ENCODE assay signal across 9 cellular contexts in genomic region chrX:125998432-125998831, GRCh38.
DNase-seq lines count a peak whose midpoint lies in the region; ATAC-seq, FAIRE-seq and TF ChIP-seq lines count a peak whose summit lies in the region.
"Had no signal": no experiment of that assay in that cellular context is flagged by ENCODE, and none has a peak within 500 bp of the region (broad histone marks: within the 10 kb centered on the region; RNA-seq: fewer than 3 reads in every experiment).

No MANE protein-coding gene starts in this region.

- no CpG with 5 or more reads among the region's 2 CpGs for WGBS in IMR-90 (ENCODE audit: extremely low coverage in 2 of 2, insufficient read length in 1 of 2), 2 experiments

- H3K9ac ChIP-seq in IMR-90 (ENCODE audit: low read depth, low read length) = no peak overlapping the region

- no peaks in the 10 kb centered on the region for H3K36me3 Mint-ChIP-seq in activated CD4-positive, alpha-beta memory T cell treated with anti-CD3 and anti-CD28 coated beads for 36 hours

- no peaks in the 10 kb centered on the region for H3K27me3 ChIP-seq in BE2C
- H3K27me3 ChIP-seq in IMR-90 (ENCODE audit: control insufficient read depth, insufficient read depth, low read length) = no peaks in the 10 kb centered on the region
- no peaks in the 10 kb centered on the region for H3K27me3 ChIP-seq in Panc1 (ENCODE audit: control insufficient read depth, insufficient read depth, low read length)
- no peaks in the 10 kb centered on the region for H3K27me3 ChIP-seq in MG63
- no peaks in the 10 kb centered on the region for H3K27me3 ChIP-seq in uterus

- H3K23ac ChIP-seq in IMR-90 (ENCODE audit: low read depth, low read length) = no peak overlapping the region

- no peaks in the 10 kb centered on the region for H3K27me3 Mint-ChIP-seq in activated CD4-positive, alpha-beta memory T cell treated with anti-CD3 and anti-CD28 coated beads for 36 hours

- H4K91ac ChIP-seq in IMR-90 (ENCODE audit: insufficient read depth, low read depth, low read length) = no peak overlapping the region

- H3K4me1 ChIP-seq in BE2C (no peaks in the 10 kb centered on the region), IMR-90 (ENCODE audit: control insufficient read depth, insufficient read depth, low read length) (no peaks in the 10 kb centered on the region), Panc1 (ENCODE audit: control insufficient read depth, insufficient read depth, low read length) (no peaks in the 10 kb centered on the region), uterus (no peaks in the 10 kb centered on the region)

- no peak overlapping the region for H3K14ac ChIP-seq in IMR-90 (replicated peaks; ENCODE audit: low read depth, low read length)

- no peak overlapping the region for H2BK120ac ChIP-seq in IMR-90 (ENCODE audit: low read depth, low read length)

- CTCF ChIA-PET in IMR-90 (lab: Yijun Ruan, JAX) (interaction anchor here (1.8 kb wide), 1 partner anchor 12 kb away, joined by 7 read pairs; no protein-coding TSS in a partner anchor), Panc1 (lab: Charles Lee) (interaction anchor here (0.5 kb wide), 1 partner anchor 336 kb away, joined by 7 read pairs; no protein-coding TSS in a partner anchor)
- CTCF ChIA-PET in activated CD4-positive, alpha-beta memory T cell treated with anti-CD3 and anti-CD28 coated beads for 36 hours (lab: Charles Lee) = no interaction called here

- DNase-seq in BE2C = no peak
- no peak for DNase-seq in IMR-90
- DNase-seq in Panc1 (ENCODE audit: low read depth, low spot score) = peak; percentile 4
- peak; percentile 5 for DNase-seq in iPS DF 4.7 (ENCODE audit: extremely low read depth, low spot score)
- DNase-seq in frontal cortex (ENCODE audit: low spot score in 2 of 2) = no peak
- DNase-seq in MG63 = no peak
- no peak for DNase-seq in uterus
- DNase-seq in activated CD4-positive, alpha-beta memory T cell treated with anti-CD3 and anti-CD28 coated beads for 36 hours = no peak

- no peak overlapping the region for H2BK20ac ChIP-seq in IMR-90 (ENCODE audit: low read depth, low read length)

- no peak overlapping the region for H2AK9ac ChIP-seq in IMR-90 (replicated peaks; ENCODE audit: low read depth, low read length, poor library complexity)

- intact Hi-C loops in IMR-90 (cut with micrococcal nuclease) (no loop called here), Panc1 (cut with micrococcal nuclease; ENCODE audit: unreplicated experiment) (no loop called here), uterus (cut with DNase I; ENCODE audit: low total_unique reads) (no loop called here)
- intact Hi-C loops in activated CD4-positive, alpha-beta memory T cell treated with anti-CD3 and anti-CD28 coated beads for 36 hours (cut with micrococcal nuclease) = no loop called here

- no peaks in the 10 kb centered on the region for H3K9me3 Mint-ChIP-seq in activated CD4-positive, alpha-beta memory T cell treated with anti-CD3 and anti-CD28 coated beads for 36 hours

- H3K27ac Mint-ChIP-seq in activated CD4-positive, alpha-beta memory T cell treated with anti-CD3 and anti-CD28 coated beads for 36 hours = no peak overlapping the region

- no peak overlapping the region for H3K4ac ChIP-seq in IMR-90 (ENCODE audit: low read depth, low read length)

- TF ChIP-seq POLR2A in IMR-90 (IDR thresholded peaks at IDR 0.05; ENCODE audit: low read depth, low read length) (no peak), uterus (IDR thresholded peaks at IDR 0.05) (no peak)

- no peaks in the 10 kb centered on the region for H3K79me1 ChIP-seq in IMR-90 (ENCODE audit: low read depth in 1 of 2, low read length in 2 of 2)

- BruUV-seq in IMR-90 (replicated peaks; lab: Mats Ljungman, UMichigan) (no TSS peak), Panc1 (replicated peaks; lab: Mats Ljungman, UMichigan) (no TSS peak)

- H4K5ac ChIP-seq in IMR-90 (ENCODE audit: low read depth, low read length) = no peak overlapping the region

- H4K8ac ChIP-seq in IMR-90 (ENCODE audit: low read depth in 2 of 2, low read length in 2 of 2) = no peak overlapping the region

- no peak overlapping the region for H3K18ac ChIP-seq in IMR-90 (ENCODE audit: low read depth, low read length)

- 0 out of 2 replicates have a peak, but pooled peaks have one; percentile 15 for TF ChIP-seq RAD21 in IMR-90 (IDR thresholded peaks at IDR 0.05; ENCODE audit: low read length)

- no peak overlapping the region for H2AK5ac ChIP-seq in IMR-90 (ENCODE audit: low read depth, low read length)

- no peak overlapping the region for H3K4me2 ChIP-seq in IMR-90 (ENCODE audit: low read depth, low read length)

- H2BK15ac ChIP-seq in IMR-90 (ENCODE audit: low read depth, low read length) = no peak overlapping the region

- no peak for FAIRE-seq in frontal cortex (lab: Jason Lieb, UNC)
- FAIRE-seq: islet of Langerhans had no signal

- H3K9me3 ChIP-seq in BE2C (no peaks in the 10 kb centered on the region), IMR-90 (ENCODE audit: control insufficient read depth, insufficient read depth, low read length) (no peaks in the 10 kb centered on the region), Panc1 (ENCODE audit: control insufficient read depth, insufficient read depth, low read depth, low read length) (no peaks in the 10 kb centered on the region), MG63 (no peaks in the 10 kb centered on the region), uterus (no peaks in the 10 kb centered on the region)

- H3K4me3 ChIP-seq in BE2C (ENCODE audit: low read depth, low read length) (no peak overlapping the region), IMR-90 (ENCODE audit: insufficient read depth, low read depth, low read length) (no peak overlapping the region), Panc1 (ENCODE audit: low read depth in 2 of 2, low read length in 2 of 2) (no peak overlapping the region), MG63 (no peak overlapping the region), uterus (no peak overlapping the region)

- POLR2A ChIA-PET in IMR-90 (lab: Charles Lee; ENCODE audit: unreplicated experiment) (no interaction called here), Panc1 (lab: Charles Lee) (no interaction called here)
- POLR2A ChIA-PET in activated CD4-positive, alpha-beta memory T cell treated with anti-CD3 and anti-CD28 coated beads for 36 hours (lab: Charles Lee) = no interaction called here

- H3K36me3 ChIP-seq in BE2C (no peaks in the 10 kb centered on the region), IMR-90 (ENCODE audit: control insufficient read depth, insufficient read depth, low read length) (no peaks in the 10 kb centered on the region), Panc1 (ENCODE audit: control insufficient read depth, insufficient read depth, low read length) (no peaks in the 10 kb centered on the region), MG63 (no peaks in the 10 kb centered on the region), uterus (no peaks in the 10 kb centered on the region)

- no peak overlapping the region for H3K4me3 Mint-ChIP-seq in activated CD4-positive, alpha-beta memory T cell treated with anti-CD3 and anti-CD28 coated beads for 36 hours

- H3K4me1 Mint-ChIP-seq in activated CD4-positive, alpha-beta memory T cell treated with anti-CD3 and anti-CD28 coated beads for 36 hours (ENCODE audit: low read depth) = no peaks in the 10 kb centered on the region

- no peak overlapping the region for H2BK5ac ChIP-seq in IMR-90 (ENCODE audit: low read depth, low read length, poor library complexity, severe bottlenecking)

- in situ Hi-C loops in IMR-90 (cut with MboI; ENCODE audit: low sequenced_read_pairs) = no loop called here
- in situ Hi-C loops in Panc1 (cut with HindIII; ENCODE audit: low pct_unique_long_range_greater_than_20kb, low sequenced_read_pairs) = no loop called here

- no peaks in the 10 kb centered on the region for H3K9me1 ChIP-seq in IMR-90 (ENCODE audit: insufficient read depth, low read length)

- no peaks in the 10 kb centered on the region for H4K20me1 ChIP-seq in IMR-90 (ENCODE audit: insufficient read depth, low read length)

- ATAC-seq in IMR-90 (ENCODE audit: low read depth) (no peak), Panc1 (no peak)

- dilution Hi-C loops in IMR-90 (cut with HindIII; ENCODE audit: low sequenced_read_pairs, unreplicated experiment) = no loop called here

- H3K27ac ChIP-seq in IMR-90 (ENCODE audit: insufficient read depth, low read length) = no peak overlapping the region
- no peak overlapping the region for H3K27ac ChIP-seq in Panc1 (ENCODE audit: low read length)
- H3K27ac ChIP-seq in uterus = no peak overlapping the region

- TF ChIP-seq CTCF in BE2C (IDR thresholded peaks at IDR 0.05; ENCODE audit: low read depth, low read length) (peak; percentile 32), IMR-90 (conservative IDR thresholded peaks at IDR 0.05; ENCODE audit: low read depth, low read length) (peak; percentile 25), Panc1 (IDR thresholded peaks at IDR 0.05) (peak; percentile 60; the same call in 1 of the 2 replicates), uterus (IDR thresholded peaks at IDR 0.05) (no peak)

- H3K56ac ChIP-seq in IMR-90 (ENCODE audit: extremely low read depth, insufficient read depth, low read length) = no peak overlapping the region

- H2AFZ ChIP-seq in IMR-90 (replicated peaks; ENCODE audit: low read length, poor library complexity) = no peak overlapping the region

TF ChIP-seq in IMR-90, 13 proteins besides CTCF, POLR2A, EP300 and RAD21:
- TF ChIP-seq BHLHE40 (IDR thresholded peaks at IDR 0.05; ENCODE audit: low read depth, low read length) = no peak
- TF ChIP-seq CEBPB (IDR thresholded peaks at IDR 0.05; ENCODE audit: low read depth, low read length) = no peak
- no peak for TF ChIP-seq MXI1 (IDR thresholded peaks at IDR 0.05; ENCODE audit: borderline replicate concordance, low read depth, low read length)
- TF ChIP-seq NFE2L2 (IDR thresholded peaks at IDR 0.05; ENCODE audit: low read depth, low read length) = no peak
- TF ChIP-seq RFX5 (IDR thresholded peaks at IDR 0.05; ENCODE audit: low read depth, low read length) = no peak
- no peak for TF ChIP-seq FOS (IDR thresholded peaks at IDR 0.05; ENCODE audit: low read depth, low read length)

Comparison
In these comparisons a context has a peak if more than half of its experiments do, and no peak if none do; other contexts are left out.
1. DNase-seq: peak in Panc1 (single experiment) and iPS DF 4.7 (single experiment); none in BE2C (single experiment), IMR-90 (single experiment), frontal cortex (0 of 2), MG63 (single experiment), uterus (0 of 2) and activated CD4-positive, alpha-beta memory T cell treated with anti-CD3 and anti-CD28 coated beads for 36 hours (single experiment).
2. CTCF ChIP-seq: peak in BE2C (single experiment), IMR-90 (single experiment) and Panc1 (single experiment); none in uterus (0 of 4).